ENCODE assay signal across 11 cellular contexts in genomic region chr3:141762552-141762951, GRCh38. TPM values are rescaled to one million over a fixed set of nuclear protein-coding genes. Genes with fewer than 3 reads are reported as not detected.
A peak's percentile ranks its signal among the peaks of the same experiment; 100 is the strongest.
DNase-seq lines count a peak whose midpoint lies in the region; ATAC-seq, FAIRE-seq and TF ChIP-seq lines count a peak whose summit lies in the region.
"Not testable (repeated sequence)": the region's sequence is repeated elsewhere in the genome, so short reads cannot be mapped to it uniquely, and the experiment has no call there.
"Had no signal": no experiment of that assay in that cellular context is flagged by ENCODE, and none has a peak within 500 bp of the region (broad histone marks: within the 10 kb centered on the region; RNA-seq: fewer than 3 reads in every experiment).

No MANE protein-coding gene starts in this region.

- peak overlapping the region; percentile 36; the same call in 2 of the 3 replicates for H3K4me2 ChIP-seq in A549
- peak overlapping the region; percentile 67; the same call in 1 of the 2 replicates for H3K4me2 ChIP-seq in GM23338

- not testable (repeated sequence) for H3K9me3 Mint-ChIP-seq in GM23338; chondrocyte (ENCODE audit: low read depth); neural crest cell

- H3K4me3 Mint-ChIP-seq in GM23338 (peak overlapping the region; percentile 34; the same call in 2 of the 3 replicates), chondrocyte (ENCODE audit: unreplicated experiment) (peak overlapping the region; percentile 36), neural crest cell (peak overlapping the region; percentile 59)

- CTCF ChIA-PET in A549 (lab: Yijun Ruan, JAX) = interaction anchor here (0.9 to 2.0 kb wide), 2 partner anchors 24 to 201 kb away, joined by 3 to 7 read pairs; partner anchors contain the start of gene RNF7
- CTCF ChIA-PET in Panc1 (lab: Charles Lee) = not testable (repeated sequence)

- H3K79me2 ChIP-seq in GM23338 (replicated peaks; ENCODE audit: insufficient read depth) = not testable (repeated sequence)

- H3K9me2 ChIP-seq in GM23338 (ENCODE audit: insufficient read depth) = not testable (repeated sequence)

- peak overlapping the region; percentile 33 to 59; a peak in 2 of 6 replicates for H3K27ac ChIP-seq in A549
- H3K27ac ChIP-seq in GM23338 (ENCODE audit: low read depth) = 0 out of 2 replicates have a peak overlapping the region, but pooled peaks have one; percentile 32
- H3K27ac ChIP-seq in HUES6 (ENCODE audit: low read depth, low read length) = 0 out of 2 replicates have a peak overlapping the region, but pooled peaks have one; percentile 18
- H3K27ac ChIP-seq in Panc1 (ENCODE audit: low read length) = not testable (repeated sequence)

- not testable (repeated sequence) for TF ChIP-seq EP300 in A549 (IDR thresholded peaks at IDR 0.05)

- ATAC-seq in A549, GM23338, Panc1: not testable (repeated sequence)

- H3K9me3 ChIP-seq in A549; Panc1 (ENCODE audit: control insufficient read depth, insufficient read depth, low read depth, low read length); iPS-15b (ENCODE audit: control insufficient read depth, insufficient read depth, low read length): not testable (repeated sequence)
- peaks cover 14% of the 10 kb centered on the region for H3K9me3 ChIP-seq in HUES6 (ENCODE audit: control insufficient read depth, insufficient read depth, low read depth, low read length)

- in situ Hi-C loops in Panc1 (cut with HindIII; ENCODE audit: low pct_unique_long_range_greater_than_20kb, low sequenced_read_pairs) = not testable (repeated sequence)

- 56% methylated on average over 18 of the region's 19 CpGs for WGBS in A549 (ENCODE audit: missing lambda C conversion rate)

- not testable (repeated sequence) for TF ChIP-seq POLR2A in A549 (IDR thresholded peaks at IDR 0.05; ENCODE audit: low read length)

- H3K9ac ChIP-seq in HUES6 (ENCODE audit: low read length) = peak overlapping the region; percentile 86
- H3K9ac ChIP-seq in iPS-15b (ENCODE audit: low read depth, low read length) = not testable (repeated sequence)

- TF ChIP-seq CTCF in A549 (IDR thresholded peaks at IDR 0.05); GM23338 (conservative IDR thresholded peaks at IDR 0.05; ENCODE audit: low read depth in 2 of 2); Panc1 (IDR thresholded peaks at IDR 0.05); chondrocyte (IDR thresholded peaks at IDR 0.05); neural crest cell (conservative IDR thresholded peaks at IDR 0.05): not testable (repeated sequence)

- peak overlapping the region; percentile 36 for H3K4me3 ChIP-seq in A549
- peak overlapping the region; percentile 42; the same call in 1 of the 2 replicates for H3K4me3 ChIP-seq in GM23338
- H3K4me3 ChIP-seq in HUES6 (ENCODE audit: low read depth, low read length) = peak overlapping the region; percentile 61
- peak overlapping the region; percentile 30 to 51 for H3K4me3 ChIP-seq in Panc1 (ENCODE audit: low read depth in 2 of 2, low read length in 2 of 2)
- peak overlapping the region; percentile 46 for H3K4me3 ChIP-seq in iPS-15b (ENCODE audit: low read depth, low read length)

- not testable (repeated sequence) for BruUV-seq in Panc1 (replicated peaks; lab: Mats Ljungman, UMichigan)

- not testable (repeated sequence) for H3K4me1 Mint-ChIP-seq in GM23338; chondrocyte (ENCODE audit: low read depth); neural crest cell

- TF ChIP-seq RAD21 in A549 (conservative IDR thresholded peaks at IDR 0.05 in 1 of 2, IDR thresholded peaks at IDR 0.05 in 1 of 2) = not testable (repeated sequence)

- not testable (repeated sequence) for H3K27me3 ChIP-seq in GM23338 (ENCODE audit: insufficient read depth); HUES6 (ENCODE audit: control insufficient read depth, insufficient read depth, low read length); Panc1 (ENCODE audit: control insufficient read depth, insufficient read depth, low read length)
- H3K27me3 ChIP-seq in iPS-15b (ENCODE audit: control insufficient read depth, insufficient read depth, low read length) = peaks cover 12% of the 10 kb centered on the region

- POLR2A ChIA-PET in A549 (lab: Yijun Ruan, JAX); Panc1 (lab: Charles Lee): not testable (repeated sequence)

- H3K27me3 Mint-ChIP-seq in GM23338 (ENCODE audit: insufficient read depth, low read depth, poor library complexity); chondrocyte (ENCODE audit: low read depth); neural crest cell (ENCODE audit: low read depth): not testable (repeated sequence)

- intact Hi-C loops in Panc1 (cut with micrococcal nuclease; ENCODE audit: unreplicated experiment) = not testable (repeated sequence)

- H3K36me3 Mint-ChIP-seq in GM23338 (ENCODE audit: low read depth); chondrocyte (ENCODE audit: low read depth); neural crest cell (ENCODE audit: low read depth): not testable (repeated sequence)

- H3F3A ChIP-seq in GM23338 (replicated peaks; ENCODE audit: low read depth) = not testable (repeated sequence)

- not testable (repeated sequence) for H3K36me3 ChIP-seq in GM23338 (ENCODE audit: insufficient read depth); HUES6 (ENCODE audit: control insufficient read depth, insufficient read depth, low read length); Panc1 (ENCODE audit: control insufficient read depth, insufficient read depth, low read length); iPS-15b (ENCODE audit: control insufficient read depth, insufficient read depth, low read length)

- peak overlapping the region; percentile 59; the same call in 1 of the 2 replicates for H2AFZ ChIP-seq in GM23338

- not testable (repeated sequence) for DNase-seq in A549 (ENCODE audit: low read depth in 1 of 2, low spot score in 1 of 2); Panc1 (ENCODE audit: low read depth, low spot score); chondrocyte (ENCODE audit: low spot score); neural crest cell (ENCODE audit: low read depth, low spot score)
- peak; percentile 22 for DNase-seq in GM23338 (ENCODE audit: low spot score)

- H3K4me1 ChIP-seq in A549; GM23338 (ENCODE audit: insufficient read depth); HUES6 (ENCODE audit: control insufficient read depth, insufficient read depth, low read length); Panc1 (ENCODE audit: control insufficient read depth, insufficient read depth, low read length); iPS-15b (ENCODE audit: control insufficient read depth, insufficient read depth, low read length): not testable (repeated sequence)

- H4K20me1 ChIP-seq in GM23338 (replicated peaks; ENCODE audit: insufficient read depth) = not testable (repeated sequence)

- not testable (repeated sequence) for FAIRE-seq in A549 (lab: Jason Lieb, UNC)

- H3K27ac Mint-ChIP-seq in GM23338; chondrocyte (ENCODE audit: unreplicated experiment): not testable (repeated sequence)
- peak overlapping the region; percentile 75 for H3K27ac Mint-ChIP-seq in neural crest cell (ENCODE audit: unreplicated experiment)

RNA-seq across cellular contexts. Expression of gene GRK7, which starts 0.7 kb away (rescaled TPM):
- polyA plus RNA-seq in A549 (2011; rRNA removed) = not detected in 2 replicates
- polyA plus RNA-seq in A549 (2012; cell fraction: cytosol; rRNA removed) = not detected in 2 replicates
- 0.02 TPM in 1 of 2 replicates, not detected in the other for polyA plus RNA-seq in A549 (2012; cell fraction: nucleus; rRNA removed)
- 0.03 TPM in 1 of 3 replicates, not detected in the others for polyA plus RNA-seq in A549 (2017; fragmentation: RNase III; extraction: RNeasy Plus Mini Kit Qiagen cat#74134 plus additional on column Dnase treatment)
- polyA minus RNA-seq in A549 (2011; rRNA and poly(A)+ RNA removed) = not detected in 2 replicates
- total RNA-seq in GM23338 (2014; rRNA removed; shearing (Covaris generic)) = not detected in 2 replicates
- polyA plus RNA-seq in GM23338 (2016; fragmentation: Nextera tagmentation; extraction: Ambion mirVana) = not detected in 2 replicates
- 0.10 TPM for total RNA-seq in Panc1 (2021; ENCODE audit: unreplicated experiment)
- polyA plus RNA-seq in Panc1 (2012; ENCODE audit: insufficient read length) = not detected
- total RNA-seq in chondrocyte = not detected in 3 replicates
- total RNA-seq in neural crest cell = not detected in 2 replicates
- total RNA-seq: A172; CD4-positive, CD25-positive, alpha-beta regulatory T cell; CD8-positive, alpha-beta memory T cell; HT-29 had no signal
- polyA plus RNA-seq: CD8-positive, alpha-beta memory T cell had no signal

RNA-seq across cellular contexts. Expression of gene RNF7, which starts 24.5 kb away (rescaled TPM):
- 84.1 and 93.3 TPM in 2 replicates for polyA plus RNA-seq in A549 (2011; rRNA removed)
- 58.8 and 67.3 TPM in 2 replicates for polyA plus RNA-seq in A549 (2012; cell fraction: cytosol; rRNA removed)
- 21.4 and 28.4 TPM in 2 replicates for polyA plus RNA-seq in A549 (2012; cell fraction: nucleus; rRNA removed)
- 147 to 156 TPM (median 149 TPM) in 3 replicates for polyA plus RNA-seq in A549 (2017; fragmentation: RNase III; extraction: RNeasy Plus Mini Kit Qiagen cat#74134 plus additional on column Dnase treatment)
- 12.2 and 17.1 TPM in 2 replicates for polyA minus RNA-seq in A549 (2011; rRNA and poly(A)+ RNA removed)
- 156 and 173 TPM in 2 replicates for total RNA-seq in GM23338 (2014; rRNA removed; shearing (Covaris generic))
- 254 and 256 TPM in 2 replicates for polyA plus RNA-seq in GM23338 (2016; fragmentation: Nextera tagmentation; extraction: Ambion mirVana)
- total RNA-seq in Panc1 (2021; ENCODE audit: unreplicated experiment) = 87.3 TPM
- 80.0 TPM for polyA plus RNA-seq in Panc1 (2012; ENCODE audit: insufficient read length)
- 104 to 105 TPM (median 104 TPM) in 3 replicates for total RNA-seq in chondrocyte
- total RNA-seq in neural crest cell = 103 and 107 TPM in 2 replicates
